1 cellular context compared by ENCODE assay signal in the genomic region with DNA sequence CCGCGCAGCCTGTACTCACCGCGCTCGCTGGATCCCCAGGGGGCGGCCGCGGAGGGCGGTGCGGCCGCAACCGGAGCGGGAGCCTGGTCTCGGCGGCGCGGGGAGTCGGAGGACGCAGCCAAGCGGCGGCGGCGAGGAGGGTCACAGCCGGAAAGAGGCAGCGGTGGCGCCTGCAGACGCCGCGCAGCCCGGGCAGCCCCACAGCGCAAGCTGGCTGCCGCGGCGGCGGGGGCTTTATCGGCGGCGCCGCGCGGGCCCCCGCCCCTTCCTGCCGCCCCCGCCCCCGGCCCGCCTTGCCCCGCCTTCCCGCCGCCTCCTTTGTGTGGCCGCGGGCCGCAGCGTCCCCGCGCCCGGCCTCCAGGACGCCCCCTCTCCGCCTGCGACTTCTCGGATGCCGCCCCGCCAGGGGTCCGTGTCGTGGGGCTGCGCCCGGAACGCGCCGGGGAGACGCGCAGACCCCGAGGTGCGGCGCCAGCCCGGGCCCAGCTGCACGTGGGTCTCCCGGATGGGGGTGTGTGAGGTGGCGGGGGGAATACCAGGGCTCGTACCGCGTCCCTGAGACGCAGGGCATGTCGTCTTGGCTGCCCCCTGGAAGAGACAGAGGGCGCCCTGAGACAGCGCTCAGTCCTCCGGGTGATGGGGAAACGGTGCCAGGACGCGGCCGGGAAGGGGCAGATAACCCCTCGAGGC.
A peak's percentile ranks its signal among the peaks of the same experiment; 100 is the strongest.
TF ChIP-seq lines count a peak whose summit lies in the region.

A gene with protein sequence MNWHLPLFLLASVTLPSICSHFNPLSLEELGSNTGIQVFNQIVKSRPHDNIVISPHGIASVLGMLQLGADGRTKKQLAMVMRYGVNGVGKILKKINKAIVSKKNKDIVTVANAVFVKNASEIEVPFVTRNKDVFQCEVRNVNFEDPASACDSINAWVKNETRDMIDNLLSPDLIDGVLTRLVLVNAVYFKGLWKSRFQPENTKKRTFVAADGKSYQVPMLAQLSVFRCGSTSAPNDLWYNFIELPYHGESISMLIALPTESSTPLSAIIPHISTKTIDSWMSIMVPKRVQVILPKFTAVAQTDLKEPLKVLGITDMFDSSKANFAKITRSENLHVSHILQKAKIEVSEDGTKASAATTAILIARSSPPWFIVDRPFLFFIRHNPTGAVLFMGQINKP (minus strand): TSS at position 207 of the 690 bp plus-strand sequence. CDS start 37,386 bp downstream, outside the sequence.

TF ChIP-seq in H1, 55 proteins besides CTCF, POLR2A, EP300 and RAD21 (continued from another document):
- TF ChIP-seq, protein P1, sequence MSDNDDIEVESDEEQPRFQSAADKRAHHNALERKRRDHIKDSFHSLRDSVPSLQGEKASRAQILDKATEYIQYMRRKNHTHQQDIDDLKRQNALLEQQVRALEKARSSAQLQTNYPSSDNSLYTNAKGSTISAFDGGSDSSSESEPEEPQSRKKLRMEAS (IDR thresholded peaks at IDR 0.05) = peak; percentile 83
- TF ChIP-seq YY1 (IDR thresholded peaks at IDR 0.05; ENCODE audit: low read depth, low read length) = peak; percentile 22; the same call in 1 of the 2 replicates
- no peak for TF ChIP-seq SP1 (IDR thresholded peaks at IDR 0.05; ENCODE audit: low read depth, low read length)
- peak; percentile 44 for TF ChIP-seq EZH2 (IDR thresholded peaks at IDR 0.05; ENCODE audit: low read depth, low read length, severe bottlenecking)
- TF ChIP-seq PHF8 (conservative IDR thresholded peaks at IDR 0.05; ENCODE audit: low read depth, low read length) = peak; percentile 86
- 0 out of 4 replicates have a peak, but pooled peaks of 1 of the 2 experiments have one; percentile 42 for TF ChIP-seq SIN3A (conservative IDR thresholded peaks at IDR 0.05 in 1 of 2, IDR thresholded peaks at IDR 0.05 in 1 of 2; ENCODE audit: low read depth in 1 of 2, low read length in 2 of 2)
- TF ChIP-seq KDM4A (IDR thresholded peaks at IDR 0.05; ENCODE audit: low read depth, low read length, severe bottlenecking) = peak; percentile 79
- no peak for TF ChIP-seq CEBPB (IDR thresholded peaks at IDR 0.05; ENCODE audit: low read depth, low read length)
- TF ChIP-seq HDAC2 (IDR thresholded peaks at IDR 0.05; ENCODE audit: borderline replicate concordance in 1 of 2, low read depth in 2 of 2, low read length in 2 of 2) = peak; percentile 59 to 66; a peak in 2 of 4 replicates
- TF ChIP-seq, protein P2, sequence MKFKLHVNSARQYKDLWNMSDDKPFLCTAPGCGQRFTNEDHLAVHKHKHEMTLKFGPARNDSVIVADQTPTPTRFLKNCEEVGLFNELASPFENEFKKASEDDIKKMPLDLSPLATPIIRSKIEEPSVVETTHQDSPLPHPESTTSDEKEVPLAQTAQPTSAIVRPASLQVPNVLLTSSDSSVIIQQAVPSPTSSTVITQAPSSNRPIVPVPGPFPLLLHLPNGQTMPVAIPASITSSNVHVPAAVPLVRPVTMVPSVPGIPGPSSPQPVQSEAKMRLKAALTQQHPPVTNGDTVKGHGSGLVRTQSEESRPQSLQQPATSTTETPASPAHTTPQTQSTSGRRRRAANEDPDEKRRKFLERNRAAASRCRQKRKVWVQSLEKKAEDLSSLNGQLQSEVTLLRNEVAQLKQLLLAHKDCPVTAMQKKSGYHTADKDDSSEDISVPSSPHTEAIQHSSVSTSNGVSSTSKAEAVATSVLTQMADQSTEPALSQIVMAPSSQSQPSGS (IDR thresholded peaks at IDR 0.05; ENCODE audit: low read length) = no peak
- no peak for TF ChIP-seq BRCA1 (IDR thresholded peaks at IDR 0.05; ENCODE audit: low read depth, low read length)
